Comparison of ENCODE assay signal across 9 cellular contexts in genomic region chr20:62369508-62370114, GRCh38. TPM values are rescaled to one million over a fixed set of nuclear protein-coding genes. Genes with fewer than 3 reads are reported as not detected.
DNase-seq lines count a peak whose midpoint lies in the region; ATAC-seq and TF ChIP-seq lines count a peak whose summit lies in the region.
"Had no signal": no experiment of that assay in that cellular context is flagged by ENCODE, and none has a peak within 500 bp of the region (broad histone marks: within the 10 kb centered on the region; RNA-seq: fewer than 3 reads in every experiment).

No MANE protein-coding gene starts in this region.

- peaks cover 2% of the 10 kb centered on the region for H3K36me3 Mint-ChIP-seq in central memory CD8-positive, alpha-beta T cell (ENCODE audit: insufficient read depth)
- H3K36me3 Mint-ChIP-seq in activated naive CD4-positive, alpha-beta T cell treated with anti-CD3 and anti-CD28 coated beads for 36 hours (ENCODE audit: low read depth) = no peaks in the 10 kb centered on the region

- H2BK15ac ChIP-seq in mesenchymal stem cell (ENCODE audit: low read depth, poor library complexity, severe bottlenecking) = peak overlapping the region; percentile 97

- peak overlapping the region; percentile 89 for H4K8ac ChIP-seq in mesenchymal stem cell (ENCODE audit: low read length)

- intact Hi-C loops in activated naive CD4-positive, alpha-beta T cell treated with anti-CD3 and anti-CD28 coated beads for 36 hours (cut with micrococcal nuclease) = loop anchor here (5.0 kb wide), 1 partner anchor 67 kb away; the partner anchor contains the start of gene ADRM1

- H3K18ac ChIP-seq in mesenchymal stem cell (ENCODE audit: low read depth in 1 of 2, low read length in 2 of 2) = peak overlapping the region; percentile 77 to 96

- H2BK120ac ChIP-seq in mesenchymal stem cell (ENCODE audit: low read depth, low read length) = peak overlapping the region; percentile 77

- peak overlapping the region; percentile 22 to 97 for H2BK12ac ChIP-seq in mesenchymal stem cell (ENCODE audit: low read length in 2 of 2)

- H3K27me3 ChIP-seq in mesenchymal stem cell (ENCODE audit: control insufficient read depth in 1 of 2, insufficient read depth in 1 of 2, low read length in 2 of 2) (peaks cover 0 to 3% of the 10 kb centered on the region in 2 experiments), tibial nerve (peaks cover 0 to 10% of the 10 kb centered on the region in 2 donors)

- TF ChIP-seq EP300 in tibial nerve (IDR thresholded peaks at IDR 0.05) = no peak

- H3K36me3 ChIP-seq in mesenchymal stem cell (ENCODE audit: control insufficient read depth in 1 of 2, insufficient read depth in 2 of 2, low read depth in 1 of 2, low read length in 2 of 2) (peaks cover 0 to 12% of the 10 kb centered on the region in 2 experiments), tibial nerve (no peaks in the 10 kb centered on the region)

- no peak overlapping the region for H3K27ac Mint-ChIP-seq in central memory CD8-positive, alpha-beta T cell (ENCODE audit: low read depth)
- H3K27ac Mint-ChIP-seq in activated naive CD4-positive, alpha-beta T cell treated with anti-CD3 and anti-CD28 coated beads for 36 hours = no peak overlapping the region

- peaks cover 52% of the 10 kb centered on the region for H3K27me3 Mint-ChIP-seq in central memory CD8-positive, alpha-beta T cell
- H3K27me3 Mint-ChIP-seq in activated naive CD4-positive, alpha-beta T cell treated with anti-CD3 and anti-CD28 coated beads for 36 hours (ENCODE audit: low read depth) = peaks cover 18% of the 10 kb centered on the region

- 59% methylated on average over 11 of the region's 13 CpGs for WGBS in mesenchymal stem cell
- 47 to 51% methylated on average over 11 of the region's 13 CpGs for WGBS in tibial nerve, 2 donors

- H3K4me1 Mint-ChIP-seq in central memory CD8-positive, alpha-beta T cell = no peaks in the 10 kb centered on the region
- peaks cover 6% of the 10 kb centered on the region for H3K4me1 Mint-ChIP-seq in activated naive CD4-positive, alpha-beta T cell treated with anti-CD3 and anti-CD28 coated beads for 36 hours (ENCODE audit: low read depth)

- no peak overlapping the region for H3K23ac ChIP-seq in mesenchymal stem cell (ENCODE audit: low read length in 2 of 2)

- no peaks in the 10 kb centered on the region for H3K9me3 Mint-ChIP-seq in central memory CD8-positive, alpha-beta T cell
- no peaks in the 10 kb centered on the region for H3K9me3 Mint-ChIP-seq in activated naive CD4-positive, alpha-beta T cell treated with anti-CD3 and anti-CD28 coated beads for 36 hours

- CTCF ChIA-PET in activated naive CD4-positive, alpha-beta T cell treated with anti-CD3 and anti-CD28 coated beads for 36 hours (lab: Charles Lee) = interaction anchor here (1.9 kb wide), 1 partner anchor 13 kb away, joined by 8 read pairs; no protein-coding TSS in a partner anchor

- DNase-seq in M059J (ENCODE audit: low read depth) (peak; percentile 85), mesenchymal stem cell (no peak), tibial nerve (ENCODE audit: low spot score in 2 of 2) (no peak), SW 1271 (lab: John Stamatoyannopoulos, UW) (no peak)
- DNase-seq in central memory CD8-positive, alpha-beta T cell (ENCODE audit: low spot score in 2 of 2) = no peak
- DNase-seq in activated naive CD4-positive, alpha-beta T cell treated with anti-CD3 and anti-CD28 coated beads for 36 hours = no peak
- DNase-seq in activated T-cell treated with anti-CD3 and anti-CD28 coated beads, Interleukin-2, amount 50 U/mL, for 48 hours = no peak
- DNase-seq: occipital lobe had no signal

- H3K4me2 ChIP-seq in mesenchymal stem cell (ENCODE audit: low read length, poor library complexity, severe bottlenecking) = peak overlapping the region; percentile 52

- peaks cover 71% of the 10 kb centered on the region for H3K4me1 ChIP-seq in mesenchymal stem cell (ENCODE audit: control insufficient read depth, insufficient read depth, low read depth, low read length)
- peaks cover 0 to 75% (median 48%) of the 10 kb centered on the region in 4 donors for H3K4me1 ChIP-seq in tibial nerve

- peak overlapping the region; percentile 5 for H2AFZ ChIP-seq in mesenchymal stem cell (ENCODE audit: low read depth, low read length)

- no peaks in the 10 kb centered on the region for H3K9me3 ChIP-seq in mesenchymal stem cell (ENCODE audit: control insufficient read depth, low read length)
- H3K9me3 ChIP-seq in tibial nerve = no peaks in the 10 kb centered on the region

- no peaks in the 10 kb centered on the region for H3K79me1 ChIP-seq in mesenchymal stem cell (replicated peaks; ENCODE audit: low read length, poor library complexity, severe bottlenecking)

- no peak overlapping the region for H3K4me3 ChIP-seq in mesenchymal stem cell (ENCODE audit: insufficient read depth in 1 of 2, low read depth in 1 of 2, low read length in 2 of 2)
- no peak overlapping the region for H3K4me3 ChIP-seq in tibial nerve
- H3K4me3 ChIP-seq: SK-N-MC had no signal

- peak overlapping the region; percentile 48 for H3K4me3 Mint-ChIP-seq in central memory CD8-positive, alpha-beta T cell
- H3K4me3 Mint-ChIP-seq in activated naive CD4-positive, alpha-beta T cell treated with anti-CD3 and anti-CD28 coated beads for 36 hours = no peak overlapping the region

- H3K27ac ChIP-seq in mesenchymal stem cell (ENCODE audit: low read length, poor library complexity, severe bottlenecking) (peak overlapping the region; percentile 93), tibial nerve (peak overlapping the region in 3 of 4 donors; percentile 10 to 94 (median 90))
- H3K27ac ChIP-seq: SK-N-MC had no signal

- no peak for TF ChIP-seq CTCF in tibial nerve (IDR thresholded peaks at IDR 0.05)

- no peak for TF ChIP-seq POLR2A in tibial nerve (IDR thresholded peaks at IDR 0.05)

- no peak for ATAC-seq in central memory CD8-positive, alpha-beta T cell (replicated peaks; ENCODE audit: extremely low read depth, poor library complexity, severe bottlenecking)

- peak overlapping the region in 1 of 2 experiments; percentile 77 for H3K14ac ChIP-seq in mesenchymal stem cell (ENCODE audit: low read length in 2 of 2)

- peak overlapping the region; percentile 71 for H4K91ac ChIP-seq in mesenchymal stem cell (ENCODE audit: low read length)

- H2AK5ac ChIP-seq in mesenchymal stem cell (ENCODE audit: low read length, severe bottlenecking) = peak overlapping the region; percentile 96

- H3K9ac ChIP-seq in mesenchymal stem cell (ENCODE audit: low read length) = peak overlapping the region; percentile 29

- peak overlapping the region; percentile 79 to 84 for H3K4ac ChIP-seq in mesenchymal stem cell (ENCODE audit: low read depth in 1 of 2, low read length in 2 of 2)

- peak overlapping the region; percentile 96 for H2BK5ac ChIP-seq in mesenchymal stem cell (ENCODE audit: low read depth, low read length, poor library complexity, severe bottlenecking)

RNA-seq across cellular contexts. Expression of gene LAMA5, which starts 2.5 kb away (rescaled TPM):
- total RNA-seq in M059J (2014; rRNA removed; shearing (Covaris generic)) = 5.6 and 29.7 TPM in 2 replicates
- polyA plus RNA-seq in mesenchymal stem cell (2013, experiment 1 of 2) = 70.0 TPM
- 65.1 TPM for polyA plus RNA-seq in mesenchymal stem cell (2013, experiment 2 of 2)
- total RNA-seq in tibial nerve = 100 to 1,000 TPM in 3 of 4 donors, 10 to 100 TPM in 1; 95.2 to 230 (median 139) TPM
- 1 to 10 TPM in 1 of 2 experiments, under 1 TPM in 1; 0.81 to 1.5 TPM for total RNA-seq in activated naive CD4-positive, alpha-beta T cell treated with anti-CD3 and anti-CD28 coated beads for 36 hours

RNA-seq across cellular contexts. Expression of gene RPS21, which starts 17.3 kb away (rescaled TPM):
- total RNA-seq in M059J (2014; rRNA removed; shearing (Covaris generic)) = 1,541 and 2,007 TPM in 2 replicates
- 2,383 TPM for polyA plus RNA-seq in mesenchymal stem cell (2013, experiment 1 of 2)
- polyA plus RNA-seq in mesenchymal stem cell (2013, experiment 2 of 2) = 2,319 TPM
- total RNA-seq in tibial nerve = 1,000 to 10,000 TPM; 1,371 to 3,195 (median 1,826) TPM
- total RNA-seq in activated naive CD4-positive, alpha-beta T cell treated with anti-CD3 and anti-CD28 coated beads for 36 hours = 1,000 to 10,000 TPM; 2,995 to 3,072 TPM

RNA-seq across cellular contexts. Expression of gene CABLES2, which starts 37.5 kb away (rescaled TPM):
- 10.0 and 19.9 TPM in 2 replicates for total RNA-seq in M059J (2014; rRNA removed; shearing (Covaris generic))
- polyA plus RNA-seq in mesenchymal stem cell (2013, experiment 1 of 2) = 5.4 TPM
- 5.4 TPM for polyA plus RNA-seq in mesenchymal stem cell (2013, experiment 2 of 2)
- 1 to 10 TPM; 1.1 to 9.9 (median 6.2) TPM for total RNA-seq in tibial nerve
- total RNA-seq in activated naive CD4-positive, alpha-beta T cell treated with anti-CD3 and anti-CD28 coated beads for 36 hours = 1 to 10 TPM; 3.6 to 5.1 TPM

RNA-seq across cellular contexts. Expression of gene RBBP8NL, which starts 57.7 kb away (rescaled TPM):
- total RNA-seq in M059J (2014; rRNA removed; shearing (Covaris generic)) = not detected in 2 replicates
- polyA plus RNA-seq in mesenchymal stem cell (2013, experiment 1 of 2) = not detected
- polyA plus RNA-seq in mesenchymal stem cell (2013, experiment 2 of 2) = not detected
- not detected for total RNA-seq in tibial nerve
- not detected for total RNA-seq in activated naive CD4-positive, alpha-beta T cell treated with anti-CD3 and anti-CD28 coated beads for 36 hours
- total RNA-seq: occipital lobe had no signal
